1 cellular context compared by ENCODE assay signal in the genomic region with DNA sequence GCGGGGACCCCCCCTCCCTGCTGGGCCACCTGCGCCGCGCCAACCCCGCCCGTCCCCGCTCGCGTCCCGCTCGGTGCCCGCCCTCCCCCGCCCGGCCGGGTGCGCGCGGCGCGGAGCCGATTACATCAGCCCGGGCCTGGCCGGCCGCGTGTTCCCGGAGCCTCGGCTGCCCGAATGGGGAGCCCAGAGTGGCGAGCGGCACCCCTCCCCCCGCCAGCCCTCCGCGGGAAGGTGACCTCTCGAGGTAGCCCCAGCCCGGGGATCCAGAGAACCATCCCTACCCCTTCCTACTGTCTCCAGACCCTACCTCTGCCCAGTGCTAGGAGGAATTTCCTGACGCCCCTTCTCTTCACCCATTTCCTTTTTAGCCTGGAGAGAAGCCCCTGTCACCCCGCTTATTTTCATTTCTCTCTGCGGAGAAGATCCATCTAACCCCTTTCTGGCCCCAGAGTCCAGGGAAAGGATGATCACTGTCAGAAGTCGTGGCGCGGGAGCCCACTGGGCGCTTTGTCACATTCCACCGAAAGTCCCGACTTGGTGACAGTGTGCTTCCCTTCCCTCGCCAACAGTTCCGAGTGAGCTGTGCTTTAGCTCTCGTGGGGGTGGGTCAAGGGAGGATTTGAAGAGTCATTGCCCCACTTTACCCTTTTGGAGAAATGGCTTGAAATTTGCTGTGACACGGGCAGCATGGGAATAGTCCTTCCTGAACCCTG.
TF ChIP-seq lines count a peak whose summit lies in the region.

No MANE protein-coding gene starts in this region.

TF ChIP-seq in HepG2, 621 proteins besides CTCF, POLR2A, EP300 and RAD21 (continued from another document and continues in another):
- no peak; the same call in 1 of the 2 replicates for TF ChIP-seq ZXDC (CRISPR knock-in tag; IDR thresholded peaks at IDR 0.05)
- TF ChIP-seq ZHX1 (CRISPR knock-in tag; IDR thresholded peaks at IDR 0.05; ENCODE audit: low read depth), result no peak
- TF ChIP-seq FOSL2 (CRISPR knock-in tag; IDR thresholded peaks at IDR 0.05), result no peak
- TF ChIP-seq ZNF17 (CRISPR knock-in tag; IDR thresholded peaks at IDR 0.05), result 0 out of 2 replicates have a peak, but pooled peaks have one; percentile 17
- no peak for TF ChIP-seq ZIK1 (CRISPR knock-in tag; IDR thresholded peaks at IDR 0.05; ENCODE audit: borderline replicate concordance, low read depth)
- TF ChIP-seq, protein P1, sequence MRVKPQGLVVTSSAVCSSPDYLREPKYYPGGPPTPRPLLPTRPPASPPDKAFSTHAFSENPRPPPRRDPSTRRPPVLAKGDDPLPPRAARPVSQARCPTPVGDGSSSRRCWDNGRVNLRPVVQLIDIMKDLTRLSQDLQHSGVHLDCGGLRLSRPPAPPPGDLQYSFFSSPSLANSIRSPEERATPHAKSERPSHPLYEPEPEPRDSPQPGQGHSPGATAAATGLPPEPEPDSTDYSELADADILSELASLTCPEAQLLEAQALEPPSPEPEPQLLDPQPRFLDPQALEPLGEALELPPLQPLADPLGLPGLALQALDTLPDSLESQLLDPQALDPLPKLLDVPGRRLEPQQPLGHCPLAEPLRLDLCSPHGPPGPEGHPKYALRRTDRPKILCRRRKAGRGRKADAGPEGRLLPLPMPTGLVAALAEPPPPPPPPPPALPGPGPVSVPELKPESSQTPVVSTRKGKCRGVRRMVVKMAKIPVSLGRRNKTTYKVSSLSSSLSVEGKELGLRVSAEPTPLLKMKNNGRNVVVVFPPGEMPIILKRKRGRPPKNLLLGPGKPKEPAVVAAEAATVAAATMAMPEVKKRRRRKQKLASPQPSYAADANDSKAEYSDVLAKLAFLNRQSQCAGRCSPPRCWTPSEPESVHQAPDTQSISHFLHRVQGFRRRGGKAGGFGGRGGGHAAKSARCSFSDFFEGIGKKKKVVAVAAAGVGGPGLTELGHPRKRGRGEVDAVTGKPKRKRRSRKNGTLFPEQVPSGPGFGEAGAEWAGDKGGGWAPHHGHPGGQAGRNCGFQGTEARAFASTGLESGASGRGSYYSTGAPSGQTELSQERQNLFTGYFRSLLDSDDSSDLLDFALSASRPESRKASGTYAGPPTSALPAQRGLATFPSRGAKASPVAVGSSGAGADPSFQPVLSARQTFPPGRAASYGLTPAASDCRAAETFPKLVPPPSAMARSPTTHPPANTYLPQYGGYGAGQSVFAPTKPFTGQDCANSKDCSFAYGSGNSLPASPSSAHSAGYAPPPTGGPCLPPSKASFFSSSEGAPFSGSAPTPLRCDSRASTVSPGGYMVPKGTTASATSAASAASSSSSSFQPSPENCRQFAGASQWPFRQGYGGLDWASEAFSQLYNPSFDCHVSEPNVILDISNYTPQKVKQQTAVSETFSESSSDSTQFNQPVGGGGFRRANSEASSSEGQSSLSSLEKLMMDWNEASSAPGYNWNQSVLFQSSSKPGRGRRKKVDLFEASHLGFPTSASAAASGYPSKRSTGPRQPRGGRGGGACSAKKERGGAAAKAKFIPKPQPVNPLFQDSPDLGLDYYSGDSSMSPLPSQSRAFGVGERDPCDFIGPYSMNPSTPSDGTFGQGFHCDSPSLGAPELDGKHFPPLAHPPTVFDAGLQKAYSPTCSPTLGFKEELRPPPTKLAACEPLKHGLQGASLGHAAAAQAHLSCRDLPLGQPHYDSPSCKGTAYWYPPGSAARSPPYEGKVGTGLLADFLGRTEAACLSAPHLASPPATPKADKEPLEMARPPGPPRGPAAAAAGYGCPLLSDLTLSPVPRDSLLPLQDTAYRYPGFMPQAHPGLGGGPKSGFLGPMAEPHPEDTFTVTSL (CRISPR knock-in tag; IDR thresholded peaks at IDR 0.05; ENCODE audit: borderline replicate concordance), result no peak
- no peak; the same call in 1 of the 2 replicates for TF ChIP-seq ZNF160 (CRISPR knock-in tag; IDR thresholded peaks at IDR 0.05)
- TF ChIP-seq BRCA1 (CRISPR knock-in tag; IDR thresholded peaks at IDR 0.05), result 0 out of 2 replicates have a peak, but pooled peaks have one; percentile 31
- peak; percentile 67 for TF ChIP-seq ZFY (CRISPR knock-in tag; IDR thresholded peaks at IDR 0.05)
- no peak for TF ChIP-seq HMGA1 (CRISPR knock-in tag; conservative IDR thresholded peaks at IDR 0.05)
- TF ChIP-seq TEF (CRISPR knock-in tag; IDR thresholded peaks at IDR 0.05), result no peak
- no peak for TF ChIP-seq CHD2 (IDR thresholded peaks at IDR 0.05; ENCODE audit: low read depth, low read length)
- TF ChIP-seq RFX5 (IDR thresholded peaks at IDR 0.05; ENCODE audit: low read depth, low read length), result no peak
- no peak for TF ChIP-seq KDM4B (CRISPR knock-in tag; IDR thresholded peaks at IDR 0.05)
- TF ChIP-seq SNAI1 (CRISPR knock-in tag; IDR thresholded peaks at IDR 0.05; ENCODE audit: borderline replicate concordance), result peak; percentile 39; the same call in 1 of the 2 replicates
- TF ChIP-seq IRX3 (CRISPR knock-in tag; IDR thresholded peaks at IDR 0.05; ENCODE audit: borderline replicate concordance, low read depth), result no peak; the same call in 1 of the 2 replicates
- TF ChIP-seq PITX1 (CRISPR knock-in tag; IDR thresholded peaks at IDR 0.05), result no peak
- TF ChIP-seq, protein P2, sequence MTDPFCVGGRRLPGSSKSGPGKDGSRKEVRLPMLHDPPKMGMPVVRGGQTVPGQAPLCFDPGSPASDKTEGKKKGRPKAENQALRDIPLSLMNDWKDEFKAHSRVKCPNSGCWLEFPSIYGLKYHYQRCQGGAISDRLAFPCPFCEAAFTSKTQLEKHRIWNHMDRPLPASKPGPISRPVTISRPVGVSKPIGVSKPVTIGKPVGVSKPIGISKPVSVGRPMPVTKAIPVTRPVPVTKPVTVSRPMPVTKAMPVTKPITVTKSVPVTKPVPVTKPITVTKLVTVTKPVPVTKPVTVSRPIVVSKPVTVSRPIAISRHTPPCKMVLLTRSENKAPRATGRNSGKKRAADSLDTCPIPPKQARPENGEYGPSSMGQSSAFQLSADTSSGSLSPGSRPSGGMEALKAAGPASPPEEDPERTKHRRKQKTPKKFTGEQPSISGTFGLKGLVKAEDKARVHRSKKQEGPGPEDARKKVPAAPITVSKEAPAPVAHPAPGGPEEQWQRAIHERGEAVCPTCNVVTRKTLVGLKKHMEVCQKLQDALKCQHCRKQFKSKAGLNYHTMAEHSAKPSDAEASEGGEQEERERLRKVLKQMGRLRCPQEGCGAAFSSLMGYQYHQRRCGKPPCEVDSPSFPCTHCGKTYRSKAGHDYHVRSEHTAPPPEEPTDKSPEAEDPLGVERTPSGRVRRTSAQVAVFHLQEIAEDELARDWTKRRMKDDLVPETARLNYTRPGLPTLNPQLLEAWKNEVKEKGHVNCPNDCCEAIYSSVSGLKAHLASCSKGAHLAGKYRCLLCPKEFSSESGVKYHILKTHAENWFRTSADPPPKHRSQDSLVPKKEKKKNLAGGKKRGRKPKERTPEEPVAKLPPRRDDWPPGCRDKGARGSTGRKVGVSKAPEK (CRISPR knock-in tag; IDR thresholded peaks at IDR 0.05; ENCODE audit: borderline replicate concordance), result no peak
- TF ChIP-seq TFDP2 (CRISPR knock-in tag; IDR thresholded peaks at IDR 0.05), result no peak
- 0 out of 2 replicates have a peak, but pooled peaks have one; percentile 18 for TF ChIP-seq ZNF703 (CRISPR knock-in tag; IDR thresholded peaks at IDR 0.05; ENCODE audit: borderline replicate concordance)
- TF ChIP-seq ZNF75D (CRISPR knock-in tag; IDR thresholded peaks at IDR 0.05; ENCODE audit: borderline replicate concordance), result peak; percentile 61; the same call in 1 of the 2 replicates
- no peak for TF ChIP-seq ZNF18 (CRISPR knock-in tag; IDR thresholded peaks at IDR 0.05; ENCODE audit: insufficient replicate concordance)
- TF ChIP-seq, protein P3, sequence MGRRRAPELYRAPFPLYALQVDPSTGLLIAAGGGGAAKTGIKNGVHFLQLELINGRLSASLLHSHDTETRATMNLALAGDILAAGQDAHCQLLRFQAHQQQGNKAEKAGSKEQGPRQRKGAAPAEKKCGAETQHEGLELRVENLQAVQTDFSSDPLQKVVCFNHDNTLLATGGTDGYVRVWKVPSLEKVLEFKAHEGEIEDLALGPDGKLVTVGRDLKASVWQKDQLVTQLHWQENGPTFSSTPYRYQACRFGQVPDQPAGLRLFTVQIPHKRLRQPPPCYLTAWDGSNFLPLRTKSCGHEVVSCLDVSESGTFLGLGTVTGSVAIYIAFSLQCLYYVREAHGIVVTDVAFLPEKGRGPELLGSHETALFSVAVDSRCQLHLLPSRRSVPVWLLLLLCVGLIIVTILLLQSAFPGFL (CRISPR knock-in tag; IDR thresholded peaks at IDR 0.05), result no peak
- TF ChIP-seq HOXA3 (CRISPR knock-in tag; IDR thresholded peaks at IDR 0.05), result no peak; the same call in 1 of the 2 replicates
